Comparison of ENCODE assay signal across 34 cellular contexts in the genomic region with DNA sequence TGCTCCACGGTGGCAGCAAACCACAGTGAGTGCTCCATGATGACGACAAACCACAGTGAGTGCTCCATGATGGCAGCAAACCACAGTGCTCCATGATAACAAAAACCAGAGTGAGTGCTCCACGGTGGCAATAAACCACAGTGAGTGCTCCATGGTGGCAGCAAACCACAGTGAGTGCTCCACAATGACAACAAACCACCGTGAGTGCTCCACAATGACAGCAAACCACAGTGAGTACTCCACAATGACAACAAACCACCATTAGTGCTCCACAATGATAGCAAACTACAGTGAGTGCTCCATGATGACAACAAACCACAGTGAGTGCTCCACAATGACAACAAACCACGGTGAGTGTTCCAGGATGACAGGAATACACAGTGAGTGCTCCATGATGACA. TPM values are rescaled to one million over a fixed set of nuclear protein-coding genes. Genes with fewer than 3 reads are reported as not detected.
"Had no signal": no experiment of that assay in that cellular context is flagged by ENCODE, and none has a peak within 500 bp of the region (broad histone marks: within the 10 kb centered on the region; RNA-seq: fewer than 3 reads in every experiment).

No MANE protein-coding gene starts in this region.

- H3K27me3 Mint-ChIP-seq: activated naive CD4-positive, alpha-beta T cell treated with anti-CD3 and anti-CD28 coated beads, Interleukin-2, amount 50 U/mL, for 24 hours had no signal

- H3K4me1 Mint-ChIP-seq: activated CD4-positive, alpha-beta memory T cell treated with anti-CD3 and anti-CD28 coated beads, Interleukin-2, amount 10 ng/mL, durations not matched to agents 7 days and 5 days; activated CD4-positive, alpha-beta T cell treated with anti-CD3 and anti-CD28 coated beads for 36 hours; activated CD4-positive, alpha-beta T cell treated with anti-CD3 and anti-CD28 coated beads, Interleukin-2, amount 10 ng/mL, durations not matched to agents 7 days and 5 days; activated CD8-positive, alpha-beta memory T cell treated with anti-CD3 and anti-CD28 coated beads, Interleukin-2, amount 10 ng/mL, durations not matched to agents 7 days and 5 days; activated naive CD4-positive, alpha-beta T cell treated with anti-CD3 and anti-CD28 coated beads, Interleukin-2, amount 10 ng/mL, durations not matched to agents 7 days and 5 days; activated naive CD4-positive, alpha-beta T cell treated with anti-CD3 and anti-CD28 coated beads, Interleukin-2, amount 50 U/mL, for 24 hours; activated naive CD8-positive, alpha-beta T cell treated with anti-CD3 and anti-CD28 coated beads, Interleukin-2, amount 10 ng/mL, durations not matched to agents 7 days and 5 days; activated naive CD8-positive, alpha-beta T cell treated with anti-CD3 and anti-CD28 coated beads, Interleukin-2, amount 50 U/mL, for 24 hours; brain had no signal

- H3K27me3 ChIP-seq: ascending aorta had no signal

- H3K4me1 ChIP-seq: ascending aorta had no signal

- FAIRE-seq: TTC549 had no signal

- H3K4me3 Mint-ChIP-seq: activated CD4-positive, alpha-beta memory T cell treated with anti-CD3 and anti-CD28 coated beads, Interleukin-2, amount 10 ng/mL, durations not matched to agents 7 days and 5 days; activated CD4-positive, alpha-beta T cell treated with anti-CD3 and anti-CD28 coated beads for 36 hours; activated CD4-positive, alpha-beta T cell treated with anti-CD3 and anti-CD28 coated beads, Interleukin-2, amount 10 ng/mL, durations not matched to agents 7 days and 5 days; activated CD8-positive, alpha-beta memory T cell treated with anti-CD3 and anti-CD28 coated beads, Interleukin-2, amount 10 ng/mL, durations not matched to agents 7 days and 5 days; activated CD8-positive, alpha-beta T cell treated with anti-CD3 and anti-CD28 coated beads, Interleukin-2, amount 10 ng/mL, durations not matched to agents 7 days and 5 days; activated naive CD4-positive, alpha-beta T cell treated with anti-CD3 and anti-CD28 coated beads, Interleukin-2, amount 10 ng/mL, durations not matched to agents 7 days and 5 days; activated naive CD4-positive, alpha-beta T cell treated with anti-CD3 and anti-CD28 coated beads, Interleukin-2, amount 50 U/mL, for 24 hours; activated naive CD8-positive, alpha-beta T cell; activated naive CD8-positive, alpha-beta T cell treated with anti-CD3 and anti-CD28 coated beads, Interleukin-2, amount 10 ng/mL, durations not matched to agents 7 days and 5 days; activated naive CD8-positive, alpha-beta T cell treated with anti-CD3 and anti-CD28 coated beads, Interleukin-2, amount 50 U/mL, for 24 hours; activated T-cell treated with anti-CD3 and anti-CD28 coated beads, Interleukin-2, amount 50 U/mL, for 24 hours; brain; T-helper 1 cell treated with Interleukin-12 subunit alpha and Interleukin-12 subunit beta and Interleukin-4 antibody, amounts not matched to agents 30 μg/mL and 1 μg/mL, for 36 hours; T-helper 2 cell treated with Interferon-gamma antibody and Interleukin-4, amounts not matched to agents 5 μg/mL and 100 μg/mL, for 36 hours had no signal

- DNase-seq: activated CD4-positive, alpha-beta memory T cell treated with anti-CD3 and anti-CD28 coated beads, Interleukin-2, amount 10 ng/mL, durations not matched to agents 7 days and 5 days; activated CD4-positive, alpha-beta T cell treated with anti-CD3 and anti-CD28 coated beads for 1 hour; activated CD4-positive, alpha-beta T cell treated with anti-CD3 and anti-CD28 coated beads for 36 hours; activated CD4-positive, alpha-beta T cell treated with anti-CD3 and anti-CD28 coated beads for 48 hours; activated CD4-positive, alpha-beta T cell treated with anti-CD3 and anti-CD28 coated beads, Interleukin-2, amount 10 ng/mL, durations not matched to agents 7 days and 5 days; activated CD4-positive, alpha-beta T cell treated with anti-CD3 and anti-CD28 coated beads, Interleukin-2, amount 50 U/mL, for 48 hours; activated CD4-positive, CD25-positive, alpha-beta regulatory T cell; activated CD8-positive, alpha-beta memory T cell treated with anti-CD3 and anti-CD28 coated beads for 24 hours; activated CD8-positive, alpha-beta memory T cell treated with anti-CD3 and anti-CD28 coated beads, Interleukin-2, amount 10 ng/mL, durations not matched to agents 7 days and 5 days; activated CD8-positive, alpha-beta memory T cell treated with anti-CD3 and anti-CD28 coated beads, Interleukin-2, amount 50 U/mL, for 48 hours; activated CD8-positive, alpha-beta T cell treated with anti-CD3 and anti-CD28 coated beads, Interleukin-2, amount 10 ng/mL, durations not matched to agents 7 days and 5 days; activated effector memory CD4-positive, alpha-beta T cell treated with Interleukin-2 at 50 U/mL for 16 hours; activated gamma-delta T cell; activated naive CD4-positive, alpha-beta T cell treated with anti-CD3 and anti-CD28 coated beads, Interleukin-2, amount 10 ng/mL, durations not matched to agents 7 days and 5 days; activated naive CD4-positive, alpha-beta T cell treated with Interleukin-2 at 50 U/mL for 16 hours; activated naive CD8-positive, alpha-beta T cell treated with anti-CD3 and anti-CD28 coated beads, Interleukin-2, amount 10 ng/mL, durations not matched to agents 7 days and 5 days; activated naive CD8-positive, alpha-beta T cell treated with anti-CD3 and anti-CD28 coated beads, Interleukin-2, amount 50 U/mL, for 24 hours; activated T-cell treated with anti-CD3 and anti-CD28 coated beads, Interleukin-2, amount 50 U/mL, for 24 hours; activated T-cell treated with anti-CD3 and anti-CD28 coated beads, Interleukin-2, amount 50 U/mL, for 48 hours; amygdala; anterior cingulate cortex; central memory CD4-positive, alpha-beta T cell; T-helper 9 cell had no signal

- H3K36me3 Mint-ChIP-seq: activated CD8-positive, alpha-beta memory T cell treated with anti-CD3 and anti-CD28 coated beads, Interleukin-2, amount 10 ng/mL, durations not matched to agents 7 days and 5 days; activated naive CD4-positive, alpha-beta T cell treated with anti-CD3 and anti-CD28 coated beads, Interleukin-2, amount 10 ng/mL, durations not matched to agents 7 days and 5 days; activated naive CD4-positive, alpha-beta T cell treated with anti-CD3 and anti-CD28 coated beads, Interleukin-2, amount 50 U/mL, for 24 hours; activated naive CD8-positive, alpha-beta T cell; activated naive CD8-positive, alpha-beta T cell treated with anti-CD3 and anti-CD28 coated beads, Interleukin-2, amount 10 ng/mL, durations not matched to agents 7 days and 5 days; brain had no signal

- ATAC-seq: activated CD4-positive, alpha-beta T cell treated with anti-CD3 and anti-CD28 coated beads for 36 hours; activated CD4-positive, CD25-positive, alpha-beta regulatory T cell treated with anti-CD3 and anti-CD28 coated beads, Interleukin-2, amount 50 U/mL, for 24 hours; activated CD8-positive, alpha-beta memory T cell treated with anti-CD3 and anti-CD28 coated beads, Interleukin-2, amount 10 ng/mL, durations not matched to agents 7 days and 5 days; activated CD8-positive, alpha-beta T cell treated with anti-CD3 and anti-CD28 coated beads, Interleukin-2, amount 10 ng/mL, durations not matched to agents 7 days and 5 days; activated naive CD8-positive, alpha-beta T cell treated with anti-CD3 and anti-CD28 coated beads, Interleukin-2, amount 50 U/mL, for 24 hours had no signal

- H3K9me3 ChIP-seq: ascending aorta had no signal

- H3K4me3 ChIP-seq: ascending aorta had no signal

- H3K9me3 Mint-ChIP-seq: activated naive CD4-positive, alpha-beta T cell treated with anti-CD3 and anti-CD28 coated beads, Interleukin-2, amount 10 ng/mL, durations not matched to agents 7 days and 5 days; activated naive CD4-positive, alpha-beta T cell treated with anti-CD3 and anti-CD28 coated beads, Interleukin-2, amount 50 U/mL, for 24 hours; activated naive CD8-positive, alpha-beta T cell treated with anti-CD3 and anti-CD28 coated beads, Interleukin-2, amount 10 ng/mL, durations not matched to agents 7 days and 5 days; activated naive CD8-positive, alpha-beta T cell treated with anti-CD3 and anti-CD28 coated beads, Interleukin-2, amount 50 U/mL, for 24 hours; activated T-helper 2 cell treated with anti-CD3 and anti-CD28 coated beads, Interferon-gamma antibody, Interleukin-2, Interleukin-4, amounts not matched to agents 10 μg/mL and 5 μg/mL and 100 μg/mL, durations not matched to agents 14 hours and 24 hours and 36 hours had no signal

- H3K27ac Mint-ChIP-seq: activated CD4-positive, alpha-beta memory T cell treated with anti-CD3 and anti-CD28 coated beads, Interleukin-2, amount 10 ng/mL, durations not matched to agents 7 days and 5 days; activated CD4-positive, alpha-beta T cell treated with anti-CD3 and anti-CD28 coated beads for 36 hours; activated CD4-positive, alpha-beta T cell treated with anti-CD3 and anti-CD28 coated beads, Interleukin-2, amount 10 ng/mL, durations not matched to agents 7 days and 5 days; activated CD8-positive, alpha-beta memory T cell treated with anti-CD3 and anti-CD28 coated beads, Interleukin-2, amount 10 ng/mL, durations not matched to agents 7 days and 5 days; activated CD8-positive, alpha-beta T cell treated with anti-CD3 and anti-CD28 coated beads, Interleukin-2, amount 10 ng/mL, durations not matched to agents 7 days and 5 days; activated naive CD4-positive, alpha-beta T cell treated with anti-CD3 and anti-CD28 coated beads, Interleukin-2, amount 10 ng/mL, durations not matched to agents 7 days and 5 days; activated naive CD4-positive, alpha-beta T cell treated with anti-CD3 and anti-CD28 coated beads, Interleukin-2, amount 50 U/mL, for 24 hours; activated naive CD8-positive, alpha-beta T cell; activated naive CD8-positive, alpha-beta T cell treated with anti-CD3 and anti-CD28 coated beads, Interleukin-2, amount 10 ng/mL, durations not matched to agents 7 days and 5 days; activated naive CD8-positive, alpha-beta T cell treated with anti-CD3 and anti-CD28 coated beads, Interleukin-2, amount 50 U/mL, for 24 hours; activated T-cell treated with anti-CD3 and anti-CD28 coated beads, Interleukin-2, amount 50 U/mL, for 24 hours; activated T-helper 2 cell treated with anti-CD3 and anti-CD28 coated beads, Interferon-gamma antibody, Interleukin-2, Interleukin-4, amounts not matched to agents 10 μg/mL and 5 μg/mL and 100 μg/mL, durations not matched to agents 14 hours and 24 hours and 36 hours; brain; T-helper 1 cell treated with Interleukin-12 subunit alpha and Interleukin-12 subunit beta and Interleukin-4 antibody, amounts not matched to agents 30 μg/mL and 1 μg/mL, for 36 hours; T-helper 2 cell treated with Interferon-gamma antibody and Interleukin-4, amounts not matched to agents 5 μg/mL and 100 μg/mL, for 36 hours had no signal

- H3K36me3 ChIP-seq: ascending aorta had no signal

- H3K27ac ChIP-seq: ascending aorta, VCaP had no signal

RNA-seq across cellular contexts. Expression of a gene that starts 36.0 kb away (rescaled TPM):
- total RNA-seq: activated CD4-positive, alpha-beta T cell treated with anti-CD3 and anti-CD28 coated beads for 36 hours; activated CD8-positive, alpha-beta memory T cell treated with anti-CD3 and anti-CD28 coated beads, Interleukin-2, amount 10 ng/mL, durations not matched to agents 7 days and 5 days; activated CD8-positive, alpha-beta T cell treated with anti-CD3 and anti-CD28 coated beads, Interleukin-2, amount 10 ng/mL, durations not matched to agents 7 days and 5 days; activated naive CD8-positive, alpha-beta T cell treated with anti-CD3 and anti-CD28 coated beads, Interleukin-2, amount 10 ng/mL, durations not matched to agents 7 days and 5 days; activated T-helper 2 cell treated with anti-CD3 and anti-CD28 coated beads, Interferon-gamma antibody, Interleukin-2, Interleukin-4, amounts not matched to agents 10 μg/mL and 5 μg/mL and 100 μg/mL, durations not matched to agents 14 hours and 24 hours and 36 hours; ascending aorta; cardiac septum had no signal
